2 cellular contexts compared by ENCODE assay signal in genomic region chr18:65934874-65935273, GRCh38.
TF ChIP-seq lines count a peak whose summit lies in the region.

No MANE protein-coding gene starts in this region.

TF ChIP-seq in liver, 16 proteins besides CTCF, POLR2A, EP300 and RAD21 (continued from another document):
- TF ChIP-seq RXRA (IDR thresholded peaks at IDR 0.05): peak in 1 of 2 donors; percentile 28
- no peak for TF ChIP-seq TAF1 (conservative IDR thresholded peaks at IDR 0.05)
- no peak for TF ChIP-seq FOXA1 (IDR thresholded peaks at IDR 0.05)
- TF ChIP-seq ATF3 (IDR thresholded peaks at IDR 0.05): no peak
- no peak for TF ChIP-seq HNF4G (IDR thresholded peaks at IDR 0.05)
- TF ChIP-seq YY1 (IDR thresholded peaks at IDR 0.05): no peak
- peak; percentile 51 for TF ChIP-seq FOXA2 (IDR thresholded peaks at IDR 0.05)
- TF ChIP-seq HNF4A (conservative IDR thresholded peaks at IDR 0.05): peak in 1 of 2 donors; percentile 62
- TF ChIP-seq EGR1 (IDR thresholded peaks at IDR 0.05; ENCODE audit: low read depth in 2 of 2): no peak
- TF ChIP-seq, protein P1, sequence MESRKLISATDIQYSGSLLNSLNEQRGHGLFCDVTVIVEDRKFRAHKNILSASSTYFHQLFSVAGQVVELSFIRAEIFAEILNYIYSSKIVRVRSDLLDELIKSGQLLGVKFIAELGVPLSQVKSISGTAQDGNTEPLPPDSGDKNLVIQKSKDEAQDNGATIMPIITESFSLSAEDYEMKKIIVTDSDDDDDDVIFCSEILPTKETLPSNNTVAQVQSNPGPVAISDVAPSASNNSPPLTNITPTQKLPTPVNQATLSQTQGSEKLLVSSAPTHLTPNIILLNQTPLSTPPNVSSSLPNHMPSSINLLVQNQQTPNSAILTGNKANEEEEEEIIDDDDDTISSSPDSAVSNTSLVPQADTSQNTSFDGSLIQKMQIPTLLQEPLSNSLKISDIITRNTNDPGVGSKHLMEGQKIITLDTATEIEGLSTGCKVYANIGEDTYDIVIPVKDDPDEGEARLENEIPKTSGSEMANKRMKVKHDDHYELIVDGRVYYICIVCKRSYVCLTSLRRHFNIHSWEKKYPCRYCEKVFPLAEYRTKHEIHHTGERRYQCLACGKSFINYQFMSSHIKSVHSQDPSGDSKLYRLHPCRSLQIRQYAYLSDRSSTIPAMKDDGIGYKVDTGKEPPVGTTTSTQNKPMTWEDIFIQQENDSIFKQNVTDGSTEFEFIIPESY (IDR thresholded peaks at IDR 0.05): no peak

TF ChIP-seq in HepG2, 621 proteins besides CTCF, POLR2A, EP300 and RAD21 (continued from another document):
- TF ChIP-seq CREB1 (IDR thresholded peaks at IDR 0.05) (no peak), CREB1 (CRISPR knock-in tag; IDR thresholded peaks at IDR 0.05) (no peak), ARHGAP35 (CRISPR knock-in tag; IDR thresholded peaks at IDR 0.05; ENCODE audit: borderline replicate concordance) (no peak), MXI1 (IDR thresholded peaks at IDR 0.05; ENCODE audit: borderline replicate concordance, low read depth, low read length) (no peak), ZNF547 (CRISPR knock-in tag; IDR thresholded peaks at IDR 0.05) (no peak), ELF4 (CRISPR knock-in tag; IDR thresholded peaks at IDR 0.05; ENCODE audit: borderline replicate concordance) (no peak), ZNF616 (CRISPR knock-in tag; IDR thresholded peaks at IDR 0.05; ENCODE audit: low read depth) (no peak), HCFC1 (IDR thresholded peaks at IDR 0.05; ENCODE audit: low read depth, low read length) (no peak), POGZ (CRISPR knock-in tag; IDR thresholded peaks at IDR 0.05) (no peak), SKIL (CRISPR knock-in tag; IDR thresholded peaks at IDR 0.05; ENCODE audit: borderline replicate concordance) (no peak), CC2D1A (CRISPR knock-in tag; IDR thresholded peaks at IDR 0.05) (no peak)
- TF ChIP-seq, protein P2, sequence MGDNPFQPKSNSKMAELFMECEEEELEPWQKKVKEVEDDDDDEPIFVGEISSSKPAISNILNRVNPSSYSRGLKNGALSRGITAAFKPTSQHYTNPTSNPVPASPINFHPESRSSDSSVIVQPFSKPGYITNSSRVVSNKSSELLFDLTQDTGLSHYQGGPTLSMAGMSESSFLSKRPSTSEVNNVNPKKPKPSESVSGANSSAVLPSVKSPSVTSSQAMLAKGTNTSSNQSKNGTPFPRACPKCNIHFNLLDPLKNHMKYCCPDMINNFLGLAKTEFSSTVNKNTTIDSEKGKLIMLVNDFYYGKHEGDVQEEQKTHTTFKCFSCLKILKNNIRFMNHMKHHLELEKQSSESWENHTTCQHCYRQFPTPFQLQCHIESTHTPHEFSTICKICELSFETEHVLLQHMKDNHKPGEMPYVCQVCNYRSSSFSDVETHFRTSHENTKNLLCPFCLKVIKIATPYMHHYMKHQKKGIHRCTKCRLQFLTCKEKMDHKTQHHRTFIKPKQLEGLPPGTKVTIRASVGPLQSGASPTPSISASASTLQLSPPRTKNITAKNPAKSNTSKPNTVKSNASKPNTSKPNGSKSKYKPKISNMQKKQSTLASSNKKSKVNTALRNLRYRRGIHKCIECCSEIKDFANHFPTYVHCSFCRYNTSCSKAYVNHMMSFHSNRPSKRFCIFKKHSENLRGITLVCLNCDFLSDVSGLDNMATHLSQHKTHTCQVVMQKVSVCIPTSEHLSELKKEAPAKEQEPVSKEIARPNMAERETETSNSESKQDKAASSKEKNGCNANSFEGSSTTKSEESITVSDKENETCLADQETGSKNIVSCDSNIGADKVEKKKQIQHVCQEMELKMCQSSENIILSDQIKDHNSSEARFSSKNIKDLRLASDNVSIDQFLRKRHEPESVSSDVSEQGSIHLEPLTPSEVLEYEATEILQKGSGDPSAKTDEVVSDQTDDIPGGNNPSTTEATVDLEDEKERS (CRISPR knock-in tag; IDR thresholded peaks at IDR 0.05): no peak
- TF ChIP-seq, protein P3, sequence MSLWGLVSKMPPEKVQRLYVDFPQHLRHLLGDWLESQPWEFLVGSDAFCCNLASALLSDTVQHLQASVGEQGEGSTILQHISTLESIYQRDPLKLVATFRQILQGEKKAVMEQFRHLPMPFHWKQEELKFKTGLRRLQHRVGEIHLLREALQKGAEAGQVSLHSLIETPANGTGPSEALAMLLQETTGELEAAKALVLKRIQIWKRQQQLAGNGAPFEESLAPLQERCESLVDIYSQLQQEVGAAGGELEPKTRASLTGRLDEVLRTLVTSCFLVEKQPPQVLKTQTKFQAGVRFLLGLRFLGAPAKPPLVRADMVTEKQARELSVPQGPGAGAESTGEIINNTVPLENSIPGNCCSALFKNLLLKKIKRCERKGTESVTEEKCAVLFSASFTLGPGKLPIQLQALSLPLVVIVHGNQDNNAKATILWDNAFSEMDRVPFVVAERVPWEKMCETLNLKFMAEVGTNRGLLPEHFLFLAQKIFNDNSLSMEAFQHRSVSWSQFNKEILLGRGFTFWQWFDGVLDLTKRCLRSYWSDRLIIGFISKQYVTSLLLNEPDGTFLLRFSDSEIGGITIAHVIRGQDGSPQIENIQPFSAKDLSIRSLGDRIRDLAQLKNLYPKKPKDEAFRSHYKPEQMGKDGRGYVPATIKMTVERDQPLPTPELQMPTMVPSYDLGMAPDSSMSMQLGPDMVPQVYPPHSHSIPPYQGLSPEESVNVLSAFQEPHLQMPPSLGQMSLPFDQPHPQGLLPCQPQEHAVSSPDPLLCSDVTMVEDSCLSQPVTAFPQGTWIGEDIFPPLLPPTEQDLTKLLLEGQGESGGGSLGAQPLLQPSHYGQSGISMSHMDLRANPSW (CRISPR knock-in tag; IDR thresholded peaks at IDR 0.05; ENCODE audit: borderline replicate concordance): no peak
